In genomic region chr9:133609311-133610098, GRCh38 we compare ENCODE assay signal across 9 cellular contexts. TPM values are rescaled to one million over a fixed set of nuclear protein-coding genes. Genes with fewer than 3 reads are reported as not detected.
DNase-seq lines count a peak whose midpoint lies in the region; FAIRE-seq and TF ChIP-seq lines count a peak whose summit lies in the region.
"Had no signal": no experiment of that assay in that cellular context is flagged by ENCODE, and none has a peak within 500 bp of the region (broad histone marks: within the 10 kb centered on the region; RNA-seq: fewer than 3 reads in every experiment).

Gene FAM163B (minus strand): TSS chr9:133609389. CDS start chr9:133580223, 29,166 bp downstream.

- no peak for TF ChIP-seq CTCF in left ventricle myocardium inferior (IDR thresholded peaks at IDR 0.05; ENCODE audit: borderline replicate concordance)

- H3K9me3 ChIP-seq in left ventricle myocardium inferior (replicated peaks), result no peaks in the 10 kb centered on the region
- H3K9me3 ChIP-seq in small intestine (ENCODE audit: control insufficient read depth, low read depth), result no peaks in the 10 kb centered on the region

- H3K4me3 ChIP-seq in left ventricle myocardium inferior (peak within 1 kb of the TSS; percentile 41), small intestine (ENCODE audit: low read depth in 1 of 2, low read length in 2 of 2) (no peak within 1 kb of the TSS)

- FAIRE-seq in small intestine (lab: Jason Lieb, UNC), result no peak

- H3K27ac ChIP-seq in left ventricle myocardium inferior (replicated peaks) (no peak within 1 kb of the TSS), small intestine (ENCODE audit: low read depth in 1 of 2, low read length in 1 of 2) (no peak within 1 kb of the TSS)

- WGBS in small intestine, 3 donors, result 11 to 33% (median 21%) methylated on average over 17 to 61 of the region's 61 CpGs

- DNase-seq in NCI-H510A treated with DMSO at 0.1 percent for 48 hours (lab: John Stamatoyannopoulos, UW), result peak; percentile 59
- no peak for DNase-seq in NCI-H510A (lab: John Stamatoyannopoulos, UW)
- peak; percentile 7 for DNase-seq in activated effector memory CD4-positive, alpha-beta T cell treated with Interleukin-2 at 50 U/mL for 16 hours
- DNase-seq in left ventricle myocardium inferior, result peak; percentile 29
- peak; percentile 6 for DNase-seq in small intestine
- no peak for DNase-seq in A172 (ENCODE audit: low spot score)
- no peak for DNase-seq in NCI-H128 (lab: John Stamatoyannopoulos, UW; ENCODE audit: unreplicated experiment)
- DNase-seq in central memory CD4-positive, alpha-beta T cell, result no peak

- H3K4me1 ChIP-seq in left ventricle myocardium inferior (no peaks in the 10 kb centered on the region), small intestine (ENCODE audit: control insufficient read depth in 2 of 2, insufficient read depth in 1 of 2, low read depth in 1 of 2, low read length in 1 of 2) (no peaks in the 10 kb centered on the region)

- peaks cover 100% of the 10 kb centered on the region for H3K27me3 ChIP-seq in left ventricle myocardium inferior (ENCODE audit: low read depth)
- peaks cover 0 to 18% of the 10 kb centered on the region in 2 donors for H3K27me3 ChIP-seq in small intestine (ENCODE audit: control insufficient read depth in 2 of 2, insufficient read depth in 2 of 2, low read length in 2 of 2)

- no peaks in the 10 kb centered on the region for H3K36me3 ChIP-seq in left ventricle myocardium inferior
- H3K36me3 ChIP-seq in small intestine (ENCODE audit: control insufficient read depth in 2 of 2, insufficient read depth in 2 of 2, low read length in 2 of 2), result no peaks in the 10 kb centered on the region

- intact Hi-C loops in left ventricle myocardium inferior (cut with micrococcal nuclease), result no loop called here

RNA-seq across cellular contexts. Expression of gene FAM163B, which starts in this region (rescaled TPM):
- total RNA-seq in left ventricle myocardium inferior, result not detected
- under 1 TPM in 1 of 3 donors, not detected in 2; 0.19 TPM for polyA plus RNA-seq in small intestine
- not detected in 2 replicates for total RNA-seq in A172 (2014; rRNA removed; shearing (Covaris generic))
- polyA plus RNA-seq: BJ had no signal

Comparison
In these comparisons a context has a peak if more than half of its experiments do, and no peak if none do; other contexts are left out.
1. DNase-seq: peak in NCI-H510A treated with DMSO at 0.1 percent for 48 hours (single experiment) and activated effector memory CD4-positive, alpha-beta T cell treated with Interleukin-2 at 50 U/mL for 16 hours (single experiment); none in NCI-H510A (single experiment), A172 (single experiment), NCI-H128 (single experiment) and central memory CD4-positive, alpha-beta T cell (single experiment).
2. Peak in DNase-seq and H3K4me3 ChIP-seq in left ventricle myocardium inferior; RNA of the gene not detected or under 1 TPM.
3. Peak in DNase-seq in small intestine; RNA of the gene not detected or under 1 TPM.